In genomic region chr6:6781172-6781876, GRCh38 we compare ENCODE assay signal across 1 cellular context.
TF ChIP-seq lines count a peak whose summit lies in the region.

No MANE protein-coding gene starts in this region.

TF ChIP-seq in GM23338, 12 proteins besides CTCF, POLR2A, EP300 and RAD21 (continued from another document):
- no peak for TF ChIP-seq REST (IDR thresholded peaks at IDR 0.05; ENCODE audit: unreplicated experiment)
- no peak for TF ChIP-seq STAT1 (IDR thresholded peaks at IDR 0.05; ENCODE audit: unreplicated experiment)
- no peak for TF ChIP-seq NANOG (IDR thresholded peaks at IDR 0.05; ENCODE audit: borderline replicate concordance)
- TF ChIP-seq EZH2 (IDR thresholded peaks at IDR 0.05; ENCODE audit: low read depth, unreplicated experiment) = no peak
